8 cellular contexts compared by ENCODE assay signal in genomic region chr4:87975466-87975865, GRCh38. TPM values are rescaled to one million over a fixed set of nuclear protein-coding genes. Genes with fewer than 3 reads are reported as not detected.
DNase-seq lines count a peak whose midpoint lies in the region; ATAC-seq and TF ChIP-seq lines count a peak whose summit lies in the region.

Gene SPP1, plus strand, starts transcription at chr4:87975714. Its CDS starts 1,182 bp downstream, at chr4:87976896.

- ATAC-seq in left lung: no peak

- H3K4me3 Mint-ChIP-seq in HFFc6 (peak within 1 kb of the TSS; percentile 69), osteocyte (ENCODE audit: unreplicated experiment) (no peak within 1 kb of the TSS)

- intact Hi-C loops in left lung (cut with DNase I): no loop called here

- H3K27me3 Mint-ChIP-seq in HFFc6 (ENCODE audit: insufficient read depth) (peaks cover 7% of the 10 kb centered on the region), osteocyte (ENCODE audit: unreplicated experiment) (peaks cover 13% of the 10 kb centered on the region)

- no peaks in the 10 kb centered on the region for H3K36me3 Mint-ChIP-seq in HFFc6 (ENCODE audit: low read depth)
- H3K36me3 Mint-ChIP-seq in osteocyte (ENCODE audit: unreplicated experiment): no peaks in the 10 kb centered on the region

- H3K4me1 ChIP-seq in left lung: peaks cover 0 to 15% of the 10 kb centered on the region in 2 donors

- no peak within 1 kb of the TSS for H3K4me3 ChIP-seq in left lung

- peaks cover 45% of the 10 kb centered on the region for H3K4me1 Mint-ChIP-seq in HFFc6 (ENCODE audit: low read depth)
- peaks cover 13% of the 10 kb centered on the region for H3K4me1 Mint-ChIP-seq in osteocyte (ENCODE audit: unreplicated experiment)

- TF ChIP-seq CTCF in HFFc6 (IDR thresholded peaks at IDR 0.05) (peak; percentile 20; the same call in 1 of the 2 replicates), left lung (IDR thresholded peaks at IDR 0.05) (no peak), osteocyte (IDR thresholded peaks at IDR 0.05) (no peak)

- no peaks in the 10 kb centered on the region for H3K9me3 ChIP-seq in left lung

- peak within 1 kb of the TSS; percentile 40; the same call in 1 of the 2 replicates for H3K27ac Mint-ChIP-seq in HFFc6
- H3K27ac Mint-ChIP-seq in osteocyte (ENCODE audit: unreplicated experiment): no peak within 1 kb of the TSS

- no peaks in the 10 kb centered on the region for H3K36me3 ChIP-seq in left lung

- H3K9me3 Mint-ChIP-seq in HFFc6 (no peaks in the 10 kb centered on the region), osteocyte (ENCODE audit: unreplicated experiment) (no peaks in the 10 kb centered on the region)

- no peak within 1 kb of the TSS for H3K27ac ChIP-seq in left lung

- peaks cover 0 to 31% of the 10 kb centered on the region in 2 donors for H3K27me3 ChIP-seq in left lung

- DNase-seq in NCI-H1694 treated with DMSO at 0.1 percent for 48 hours (lab: John Stamatoyannopoulos, UW): peak; percentile 29
- DNase-seq in NCI-H1694 (lab: John Stamatoyannopoulos, UW): no peak
- DNase-seq in HFFc6: peak; percentile 9
- DNase-seq in NCI-H82 (lab: John Stamatoyannopoulos, UW): peak; percentile 64
- peak; percentile 66 for DNase-seq in astrocyte of the hippocampus (ENCODE audit: low read depth, low spot score)
- peak in 1 of 2 donors; percentile 31 for DNase-seq in left lung
- no peak for DNase-seq in ureter (ENCODE audit: low spot score)
- DNase-seq in osteocyte (ENCODE audit: extremely low spot score, unreplicated experiment): no peak

RNA-seq across cellular contexts. Expression of gene SPP1, which starts in this region (rescaled TPM):
- 10 to 100 TPM in 1 of 6 experiments, 1 to 10 TPM in 5; 5.9 to 10.8 (median 7.1) TPM for total RNA-seq in HFFc6 (2021; fragmentation: NEBNext Ultra II Directional; extraction: Animal tissue kit (Norgen Biotek cat#: 25700))
- total RNA-seq in left lung (10 to 100 TPM; 37.6 to 55.5 TPM), ureter (11.3 TPM), osteocyte (5.6 and 6.5 TPM in 2 replicates)

Comparison
In these comparisons a context has a peak if more than half of its experiments do, and no peak if none do; other contexts are left out.
1. DNase-seq: peak in NCI-H1694 treated with DMSO at 0.1 percent for 48 hours (single experiment), HFFc6 (single experiment), NCI-H82 (single experiment) and astrocyte of the hippocampus (single experiment); none in NCI-H1694 (single experiment), ureter (single experiment) and osteocyte (single experiment).